In the genomic region with DNA sequence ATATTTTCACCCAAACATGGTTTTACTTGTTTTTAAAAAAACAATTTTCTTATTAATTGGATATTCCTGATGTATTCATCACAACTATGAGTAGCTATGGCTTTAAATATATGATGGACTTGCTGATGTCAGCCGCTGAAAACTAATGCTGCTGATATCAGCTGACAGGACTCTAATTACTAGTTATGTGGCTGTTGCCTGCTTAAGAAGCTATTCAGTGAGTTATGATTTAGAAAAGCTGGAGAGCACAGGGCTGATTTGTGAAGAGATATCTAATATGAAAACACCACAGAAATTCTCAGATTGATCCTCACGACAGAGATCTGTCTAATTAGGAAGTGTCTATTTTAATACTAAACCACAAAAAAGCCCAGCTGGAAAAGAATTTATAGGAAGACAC, we compare ENCODE assay signal across 13 cellular contexts. TPM values are rescaled to one million over a fixed set of nuclear protein-coding genes. Genes with fewer than 3 reads are reported as not detected.
A peak's percentile ranks its signal among the peaks of the same experiment; 100 is the strongest.
DNase-seq lines count a peak whose midpoint lies in the region; FAIRE-seq and TF ChIP-seq lines count a peak whose summit lies in the region.
"Had no signal": no experiment of that assay in that cellular context is flagged by ENCODE, and none has a peak within 500 bp of the region (broad histone marks: within the 10 kb centered on the region; RNA-seq: fewer than 3 reads in every experiment).

No MANE protein-coding gene starts in this region.

- intact Hi-C loops in posterior vena cava (cut with DNase I): no loop called here

- CTCF ChIA-PET in HEK293T (lab: Yijun Ruan, JAX): interaction anchor here (0.6 kb wide), 1 partner anchor 38 kb away, joined by 5 read pairs; no protein-coding TSS in a partner anchor

- POLR2A ChIA-PET in HEK293T (lab: Yijun Ruan, JAX): interaction anchor here (0.8 to 1.5 kb wide), 2 partner anchors 21 to 33 kb away, joined by 3 to 4 read pairs; no protein-coding TSS in a partner anchor

- DNase-seq in DMS 273 (lab: John Stamatoyannopoulos, UW; ENCODE audit: unreplicated experiment): peak; percentile 8
- DNase-seq in DMS 273 treated with DMSO at 0.1 percent for 48 hours (lab: John Stamatoyannopoulos, UW): no peak
- DNase-seq in HEK293T (ENCODE audit: extremely low spot score): no peak
- peak; percentile 18 for DNase-seq in NCI-H446 treated with DMSO at 0.1 percent for 48 hours (lab: John Stamatoyannopoulos, UW)
- DNase-seq in posterior vena cava (ENCODE audit: low spot score): no peak
- DNase-seq in nucleus accumbens (lab: John Stamatoyannopoulos, UW): no peak
- no peak for DNase-seq in COLO668 (lab: John Stamatoyannopoulos, UW; ENCODE audit: unreplicated experiment)
- DNase-seq: GOT3, NCI-H2029, NCI-H748 treated with DMSO at 0.1 percent for 48 hours, Peyer's patch, SHP77 had no signal

- peak; percentile 91 for FAIRE-seq in islet of Langerhans (lab: Jason Lieb, UNC)

TF ChIP-seq in HEK293T, 16 proteins besides CTCF, POLR2A, EP300 and RAD21:
- TF ChIP-seq, protein P1, sequence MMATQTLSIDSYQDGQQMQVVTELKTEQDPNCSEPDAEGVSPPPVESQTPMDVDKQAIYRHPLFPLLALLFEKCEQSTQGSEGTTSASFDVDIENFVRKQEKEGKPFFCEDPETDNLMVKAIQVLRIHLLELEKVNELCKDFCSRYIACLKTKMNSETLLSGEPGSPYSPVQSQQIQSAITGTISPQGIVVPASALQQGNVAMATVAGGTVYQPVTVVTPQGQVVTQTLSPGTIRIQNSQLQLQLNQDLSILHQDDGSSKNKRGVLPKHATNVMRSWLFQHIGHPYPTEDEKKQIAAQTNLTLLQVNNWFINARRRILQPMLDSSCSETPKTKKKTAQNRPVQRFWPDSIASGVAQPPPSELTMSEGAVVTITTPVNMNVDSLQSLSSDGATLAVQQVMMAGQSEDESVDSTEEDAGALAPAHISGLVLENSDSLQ (IDR thresholded peaks at IDR 0.05): peak; percentile 20; the same call in 1 of the 2 replicates
- TF ChIP-seq SUZ12 (IDR thresholded peaks at IDR 0.05): no peak

RNA-seq across cellular contexts. Expression of a gene that starts 31.7 kb away (rescaled TPM):
- 1 to 10 TPM; 6.3 to 6.5 TPM for total RNA-seq in posterior vena cava

Comparison
In these comparisons a context has a peak if more than half of its experiments do, and no peak if none do; other contexts are left out.
1. DNase-seq: peak in DMS 273 (single experiment) and NCI-H446 treated with DMSO at 0.1 percent for 48 hours (single experiment); none in DMS 273 treated with DMSO at 0.1 percent for 48 hours (single experiment), HEK293T (single experiment), posterior vena cava (single experiment), nucleus accumbens (0 of 56) and COLO668 (single experiment).